Comparison of ENCODE assay signal across 15 cellular contexts in genomic region chr17:32240745-32241144, GRCh38. TPM values are rescaled to one million over a fixed set of nuclear protein-coding genes. Genes with fewer than 3 reads are reported as not detected.
DNase-seq lines count a peak whose midpoint lies in the region; ATAC-seq and TF ChIP-seq lines count a peak whose summit lies in the region.
"Had no signal": no experiment of that assay in that cellular context is flagged by ENCODE, and none has a peak within 500 bp of the region (broad histone marks: within the 10 kb centered on the region; RNA-seq: fewer than 3 reads in every experiment).

No MANE protein-coding gene starts in this region.

- H3K27me3 ChIP-seq in adrenal gland, result no peaks in the 10 kb centered on the region
- no peaks in the 10 kb centered on the region for H3K27me3 ChIP-seq in heart left ventricle
- H3K27me3 ChIP-seq: gastrocnemius medialis had no signal

- no peak overlapping the region for H3K27ac Mint-ChIP-seq in effector memory CD8-positive, alpha-beta T cell
- H3K27ac Mint-ChIP-seq: nephron, T-cell had no signal

- peak; percentile 16 for DNase-seq in HT-29 (ENCODE audit: low spot score)
- peak; percentile 46 to 72 (median 68) for DNase-seq in adrenal gland
- DNase-seq in heart left ventricle, result peak; percentile 64 to 85 (median 67)
- peak; percentile 16 for DNase-seq in renal cortical epithelial cell (ENCODE audit: low read depth)
- DNase-seq in effector memory CD8-positive, alpha-beta T cell, result no peak
- no peak for DNase-seq in effector CD8-positive, alpha-beta T cell (lab: John Stamatoyannopoulos, UW)
- DNase-seq: activated CD4-positive, alpha-beta T cell treated with anti-CD3 and anti-CD28 coated beads for 48 hours; activated T-cell treated with anti-CD3 and anti-CD28 coated beads, Interleukin-2, amount 50 U/mL, for 4 hours; amygdala; gastrocnemius medialis; stimulated activated naive CD8-positive, alpha-beta T cell treated with anti-CD3 and anti-CD28 coated beads, Interleukin-15, Interleukin-2, amounts not matched to agents 100 U/mL and 50 U/mL, for 24 hours; T-cell had no signal

- intact Hi-C loops in adrenal gland (cut with DNase I), result no loop called here
- intact Hi-C loops in heart left ventricle (cut with DNase I), result no loop called here

- no peaks in the 10 kb centered on the region for H3K4me1 ChIP-seq in adrenal gland (replicated peaks in 1 of 2)
- peaks cover 0 to 15% (median 0%) of the 10 kb centered on the region in 12 donors for H3K4me1 ChIP-seq in heart left ventricle
- H3K4me1 ChIP-seq: gastrocnemius medialis had no signal

- no peak overlapping the region for H3K4me3 Mint-ChIP-seq in effector memory CD8-positive, alpha-beta T cell
- H3K4me3 Mint-ChIP-seq: activated T-cell treated with anti-CD3 and anti-CD28 coated beads, Interleukin-2, amount 50 U/mL, for 4 hours; nephron; T-cell had no signal

- H3K4me1 Mint-ChIP-seq in effector memory CD8-positive, alpha-beta T cell (ENCODE audit: low read depth in 2 of 2), result no peaks in the 10 kb centered on the region
- H3K4me1 Mint-ChIP-seq: nephron, T-cell had no signal

- ATAC-seq in heart left ventricle (peak; percentile 64 to 96 (median 94)), HG02642 (IDR thresholded peaks at IDR 0.05; ENCODE audit: poor library complexity, unreplicated experiment) (no peak), HG02623 (IDR thresholded peaks at IDR 0.05; ENCODE audit: unreplicated experiment) (no peak)
- ATAC-seq in effector memory CD8-positive, alpha-beta T cell (replicated peaks), result no peak
- ATAC-seq: activated T-cell treated with anti-CD3 and anti-CD28 coated beads, Interleukin-2, amount 50 U/mL, for 4 hours; gastrocnemius medialis; stimulated activated naive CD8-positive, alpha-beta T cell treated with anti-CD3 and anti-CD28 coated beads, Interleukin-15, Interleukin-2, amounts not matched to agents 100 U/mL and 50 U/mL, for 24 hours; T-cell had no signal

- no peaks in the 10 kb centered on the region for H3K36me3 Mint-ChIP-seq in effector memory CD8-positive, alpha-beta T cell (ENCODE audit: insufficient read depth)

- H3K36me3 ChIP-seq in adrenal gland (replicated peaks in 1 of 2), result no peaks in the 10 kb centered on the region
- H3K36me3 ChIP-seq in heart left ventricle, result no peaks in the 10 kb centered on the region
- H3K36me3 ChIP-seq: gastrocnemius medialis had no signal

- no peaks in the 10 kb centered on the region for H3K9me3 Mint-ChIP-seq in effector memory CD8-positive, alpha-beta T cell
- H3K9me3 Mint-ChIP-seq: activated T-cell treated with anti-CD3 and anti-CD28 coated beads, Interleukin-2, amount 50 U/mL, for 4 hours; nephron; T-cell had no signal

- TF ChIP-seq POLR2A in adrenal gland (IDR thresholded peaks at IDR 0.05) (no peak), heart left ventricle (IDR thresholded peaks at IDR 0.05) (no peak)

- TF ChIP-seq CTCF in adrenal gland (IDR thresholded peaks at IDR 0.05) (no peak), heart left ventricle (IDR thresholded peaks at IDR 0.05) (peak in 2 of 12 donors; percentile 13 to 21)

- H3K27ac ChIP-seq in adrenal gland (no peak overlapping the region), heart left ventricle (no peak overlapping the region)
- H3K27ac ChIP-seq: gastrocnemius medialis had no signal

- WGBS in adrenal gland, 4 donors, result 59 to 64% (median 62%) methylated on average over 8 of the region's 8 CpGs
- WGBS in heart left ventricle, 4 donors, result 53 to 69% (median 58%) methylated on average over 8 of the region's 8 CpGs

- no peaks in the 10 kb centered on the region for H3K27me3 Mint-ChIP-seq in effector memory CD8-positive, alpha-beta T cell
- H3K27me3 Mint-ChIP-seq: T-cell had no signal

- H3K9me3 ChIP-seq in adrenal gland (replicated peaks in 1 of 3), result no peaks in the 10 kb centered on the region
- no peaks in the 10 kb centered on the region for H3K9me3 ChIP-seq in heart left ventricle
- H3K9me3 ChIP-seq: gastrocnemius medialis had no signal

- H3K4me3 ChIP-seq in adrenal gland (no peak overlapping the region), heart left ventricle (no peak overlapping the region)
- H3K4me3 ChIP-seq: gastrocnemius medialis had no signal

RNA-seq across cellular contexts. Expression of gene RHBDL3, which starts 24.9 kb away (rescaled TPM):
- not detected in 2 replicates for total RNA-seq in HT-29 (2014; rRNA removed; shearing (Covaris generic))
- total RNA-seq in adrenal gland (10 to 100 TPM in 1 of 8 donors, 1 to 10 TPM in 7; 1.7 to 10.2 (median 5.1) TPM), heart left ventricle (1 to 10 TPM in 3 of 9 donors, under 1 TPM in 6; 0.05 to 3.8 (median 0.36) TPM), renal cortical epithelial cell (not detected in 2 replicates)
- polyA plus RNA-seq in adrenal gland (1 to 10 TPM; 4.9 to 9.3 (median 5.3) TPM), heart left ventricle (1 to 10 TPM in 1 of 2 donors, under 1 TPM in 1; 0.25 to 4.8 TPM)
- total RNA-seq: gastrocnemius medialis had no signal

Comparison
In these comparisons a context has a peak if more than half of its experiments do, and no peak if none do; other contexts are left out.
1. DNase-seq: peak in HT-29 (single experiment), adrenal gland (7 of 7), heart left ventricle (5 of 5) and renal cortical epithelial cell (single experiment); none in effector memory CD8-positive, alpha-beta T cell (0 of 3) and effector CD8-positive, alpha-beta T cell (single experiment).
2. ATAC-seq: peak in heart left ventricle (4 of 4); none in HG02642 (single experiment), effector memory CD8-positive, alpha-beta T cell (single experiment) and HG02623 (single experiment).